ENCODE assay signal across 1 cellular context in the genomic region with DNA sequence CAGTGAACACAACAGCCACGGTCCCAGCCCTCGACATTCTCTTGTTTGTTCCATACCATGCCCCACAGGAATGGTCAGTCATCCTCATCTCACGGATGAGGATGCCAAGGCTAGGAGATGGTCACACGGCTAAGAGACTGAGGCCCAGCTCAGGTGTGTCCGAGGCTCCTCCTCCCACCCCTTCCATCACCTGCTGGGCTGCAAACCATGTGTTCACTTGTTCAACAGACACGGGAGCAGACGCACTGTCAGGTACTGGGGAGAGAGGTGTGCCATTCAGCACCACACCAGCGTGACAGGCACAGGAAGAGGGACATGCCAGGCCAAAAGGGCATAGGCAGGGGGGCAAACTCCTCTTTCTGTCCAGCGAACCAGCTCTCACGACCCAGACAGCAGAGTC.
TF ChIP-seq lines count a peak whose summit lies in the region.

No MANE protein-coding gene starts in this region.

TF ChIP-seq in WTC11, 78 proteins besides CTCF, POLR2A, EP300 and RAD21 (continued from another document):
- TF ChIP-seq, protein P1, sequence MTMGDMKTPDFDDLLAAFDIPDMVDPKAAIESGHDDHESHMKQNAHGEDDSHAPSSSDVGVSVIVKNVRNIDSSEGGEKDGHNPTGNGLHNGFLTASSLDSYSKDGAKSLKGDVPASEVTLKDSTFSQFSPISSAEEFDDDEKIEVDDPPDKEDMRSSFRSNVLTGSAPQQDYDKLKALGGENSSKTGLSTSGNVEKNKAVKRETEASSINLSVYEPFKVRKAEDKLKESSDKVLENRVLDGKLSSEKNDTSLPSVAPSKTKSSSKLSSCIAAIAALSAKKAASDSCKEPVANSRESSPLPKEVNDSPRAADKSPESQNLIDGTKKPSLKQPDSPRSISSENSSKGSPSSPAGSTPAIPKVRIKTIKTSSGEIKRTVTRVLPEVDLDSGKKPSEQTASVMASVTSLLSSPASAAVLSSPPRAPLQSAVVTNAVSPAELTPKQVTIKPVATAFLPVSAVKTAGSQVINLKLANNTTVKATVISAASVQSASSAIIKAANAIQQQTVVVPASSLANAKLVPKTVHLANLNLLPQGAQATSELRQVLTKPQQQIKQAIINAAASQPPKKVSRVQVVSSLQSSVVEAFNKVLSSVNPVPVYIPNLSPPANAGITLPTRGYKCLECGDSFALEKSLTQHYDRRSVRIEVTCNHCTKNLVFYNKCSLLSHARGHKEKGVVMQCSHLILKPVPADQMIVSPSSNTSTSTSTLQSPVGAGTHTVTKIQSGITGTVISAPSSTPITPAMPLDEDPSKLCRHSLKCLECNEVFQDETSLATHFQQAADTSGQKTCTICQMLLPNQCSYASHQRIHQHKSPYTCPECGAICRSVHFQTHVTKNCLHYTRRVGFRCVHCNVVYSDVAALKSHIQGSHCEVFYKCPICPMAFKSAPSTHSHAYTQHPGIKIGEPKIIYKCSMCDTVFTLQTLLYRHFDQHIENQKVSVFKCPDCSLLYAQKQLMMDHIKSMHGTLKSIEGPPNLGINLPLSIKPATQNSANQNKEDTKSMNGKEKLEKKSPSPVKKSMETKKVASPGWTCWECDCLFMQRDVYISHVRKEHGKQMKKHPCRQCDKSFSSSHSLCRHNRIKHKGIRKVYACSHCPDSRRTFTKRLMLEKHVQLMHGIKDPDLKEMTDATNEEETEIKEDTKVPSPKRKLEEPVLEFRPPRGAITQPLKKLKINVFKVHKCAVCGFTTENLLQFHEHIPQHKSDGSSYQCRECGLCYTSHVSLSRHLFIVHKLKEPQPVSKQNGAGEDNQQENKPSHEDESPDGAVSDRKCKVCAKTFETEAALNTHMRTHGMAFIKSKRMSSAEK (CRISPR knock-in tag; IDR thresholded peaks at IDR 0.05; ENCODE audit: borderline replicate concordance): no peak
- TF ChIP-seq ZNF416 (CRISPR knock-in tag; IDR thresholded peaks at IDR 0.05) (no peak), FOXP1 (CRISPR knock-in tag; IDR thresholded peaks at IDR 0.05; ENCODE audit: borderline replicate concordance) (no peak)
- TF ChIP-seq, protein P2, sequence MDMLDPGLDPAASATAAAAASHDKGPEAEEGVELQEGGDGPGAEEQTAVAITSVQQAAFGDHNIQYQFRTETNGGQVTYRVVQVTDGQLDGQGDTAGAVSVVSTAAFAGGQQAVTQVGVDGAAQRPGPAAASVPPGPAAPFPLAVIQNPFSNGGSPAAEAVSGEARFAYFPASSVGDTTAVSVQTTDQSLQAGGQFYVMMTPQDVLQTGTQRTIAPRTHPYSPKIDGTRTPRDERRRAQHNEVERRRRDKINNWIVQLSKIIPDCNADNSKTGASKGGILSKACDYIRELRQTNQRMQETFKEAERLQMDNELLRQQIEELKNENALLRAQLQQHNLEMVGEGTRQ (CRISPR knock-in tag; IDR thresholded peaks at IDR 0.05): no peak
- TF ChIP-seq, protein P3, sequence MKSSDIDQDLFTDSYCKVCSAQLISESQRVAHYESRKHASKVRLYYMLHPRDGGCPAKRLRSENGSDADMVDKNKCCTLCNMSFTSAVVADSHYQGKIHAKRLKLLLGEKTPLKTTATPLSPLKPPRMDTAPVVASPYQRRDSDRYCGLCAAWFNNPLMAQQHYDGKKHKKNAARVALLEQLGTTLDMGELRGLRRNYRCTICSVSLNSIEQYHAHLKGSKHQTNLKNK (CRISPR knock-in tag; IDR thresholded peaks at IDR 0.05): no peak
